ENCODE assay signal across 21 cellular contexts in genomic region chr11:47446833-47447232, GRCh38. TPM values are rescaled to one million over a fixed set of nuclear protein-coding genes. Genes with fewer than 3 reads are reported as not detected.
"Had no signal": no experiment of that assay in that cellular context is flagged by ENCODE, and none has a peak within 500 bp of the region (broad histone marks: within the 10 kb centered on the region; RNA-seq: fewer than 3 reads in every experiment).

No MANE protein-coding gene starts in this region.

- H3K9me3 Mint-ChIP-seq: effector memory CD8-positive, alpha-beta T cell; naive thymus-derived CD4-positive, alpha-beta T cell; stimulated activated effector memory CD8-positive, alpha-beta T cell treated with anti-CD3 and anti-CD28 coated beads, Interleukin-12 subunit alpha, Interleukin-12 subunit beta, amount 100 ng/mL, for 72 hours; stimulated activated naive CD8-positive, alpha-beta T cell treated with anti-CD3 and anti-CD28 coated beads, Interleukin-15, Interleukin-2, amounts not matched to agents 100 ng/mL and 50 ng/mL, for 24 hours had no signal

- H3K4me1 ChIP-seq: esophagus squamous epithelium, gastroesophageal sphincter, tibial artery, upper lobe of left lung, vagina had no signal

- H3K36me3 Mint-ChIP-seq: naive thymus-derived CD4-positive, alpha-beta T cell; stimulated activated effector memory CD8-positive, alpha-beta T cell treated with anti-CD3 and anti-CD28 coated beads, Interleukin-12 subunit alpha, Interleukin-12 subunit beta, amount 100 ng/mL, for 72 hours had no signal

- DNase-seq: effector memory CD8-positive, alpha-beta T cell; esophagus squamous epithelium; foreskin fibroblast; left colon; left ventricle myocardium superior; mesenchymal stem cell; midbrain; naive thymus-derived CD4-positive, alpha-beta T cell; nucleus accumbens; ovary; stimulated activated CD4-positive, alpha-beta T cell treated with anti-CD3 and anti-CD28 coated beads, Interleukin-4, amount 100 ng/mL, for 1 hour; stimulated activated CD8-positive, alpha-beta memory T cell treated with anti-CD3 and anti-CD28 coated beads, Interleukin-4, amount 100 ng/mL, for 48 hours; tibial artery; upper lobe of left lung had no signal

- H3K4me1 Mint-ChIP-seq: stimulated activated effector memory CD8-positive, alpha-beta T cell treated with anti-CD3 and anti-CD28 coated beads, Interleukin-12 subunit alpha, Interleukin-12 subunit beta, amount 100 ng/mL, for 72 hours had no signal

- H3K27ac Mint-ChIP-seq: stimulated activated naive CD8-positive, alpha-beta T cell treated with anti-CD3 and anti-CD28 coated beads, Interleukin-15, Interleukin-2, amounts not matched to agents 100 ng/mL and 50 ng/mL, for 24 hours had no signal

- H3K36me3 ChIP-seq: esophagus squamous epithelium, gastroesophageal sphincter, ovary, tibial artery, upper lobe of left lung, vagina had no signal

- H3K4me3 Mint-ChIP-seq: effector memory CD8-positive, alpha-beta T cell; naive thymus-derived CD4-positive, alpha-beta T cell; stimulated activated effector memory CD8-positive, alpha-beta T cell treated with anti-CD3 and anti-CD28 coated beads, Interleukin-12 subunit alpha, Interleukin-12 subunit beta, amount 100 ng/mL, for 72 hours; stimulated activated naive CD8-positive, alpha-beta T cell treated with anti-CD3 and anti-CD28 coated beads, Interleukin-15, Interleukin-2, amounts not matched to agents 100 ng/mL and 50 ng/mL, for 24 hours had no signal

- H3K27ac ChIP-seq: esophagus squamous epithelium, gastroesophageal sphincter, ovary, tibial artery, upper lobe of left lung, vagina had no signal

- H3K4me3 ChIP-seq: esophagus squamous epithelium, gastroesophageal sphincter, lung, ovary, tibial artery, upper lobe of left lung, vagina had no signal

- ATAC-seq: effector memory CD8-positive, alpha-beta T cell; gastroesophageal sphincter; left colon; left ventricle myocardium superior; naive thymus-derived CD4-positive, alpha-beta T cell; right cardiac atrium had no signal

- H3K9me3 ChIP-seq: esophagus squamous epithelium, gastroesophageal sphincter, ovary, tibial artery, upper lobe of left lung, vagina had no signal

- H3K27me3 Mint-ChIP-seq: effector memory CD8-positive, alpha-beta T cell; naive thymus-derived CD4-positive, alpha-beta T cell; stimulated activated naive CD8-positive, alpha-beta T cell treated with anti-CD3 and anti-CD28 coated beads, Interleukin-15, Interleukin-2, amounts not matched to agents 100 ng/mL and 50 ng/mL, for 24 hours had no signal

- H3K27me3 ChIP-seq: esophagus squamous epithelium, gastroesophageal sphincter, ovary, tibial artery, upper lobe of left lung, vagina had no signal

RNA-seq across cellular contexts. Expression of gene RAPSN, which starts 2.1 kb away (rescaled TPM):
- polyA plus RNA-seq: naive thymus-derived CD4-positive, alpha-beta T cell; neural cell had no signal
